In the genomic region with DNA sequence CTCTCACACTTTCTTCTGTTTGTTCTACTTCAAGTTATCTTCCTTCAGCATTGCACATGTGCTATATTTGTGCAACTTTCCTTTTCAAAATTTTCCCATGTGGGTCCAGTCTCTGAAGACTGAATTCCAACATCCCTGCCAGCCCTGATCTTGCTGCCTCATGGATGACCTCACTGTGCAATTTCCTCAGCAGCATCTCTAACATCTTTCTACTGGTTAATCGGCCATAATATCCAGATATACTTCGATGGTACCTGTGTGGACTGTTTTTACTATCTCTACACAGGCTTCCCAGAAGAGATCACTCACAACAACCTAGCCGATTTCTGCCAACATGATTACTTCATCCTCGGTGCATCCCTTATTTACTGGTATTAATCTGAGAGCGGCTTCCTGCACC, we compare ENCODE assay signal across 14 cellular contexts. TPM values are rescaled to one million over a fixed set of nuclear protein-coding genes. Genes with fewer than 3 reads are reported as not detected.
DNase-seq lines count a peak whose midpoint lies in the region; TF ChIP-seq lines count a peak whose summit lies in the region.
"Had no signal": no experiment of that assay in that cellular context is flagged by ENCODE, and none has a peak within 500 bp of the region (broad histone marks: within the 10 kb centered on the region; RNA-seq: fewer than 3 reads in every experiment).

No MANE protein-coding gene starts in this region.

- H3K23ac ChIP-seq in trophoblast cell (ENCODE audit: low read length): no peak overlapping the region

- H3K14ac ChIP-seq in trophoblast cell (ENCODE audit: low read length): no peak overlapping the region

- no peak overlapping the region for H3K9ac ChIP-seq in trophoblast cell (ENCODE audit: low read length)

- no CpG with 5 or more reads among the region's 5 CpGs for WGBS in trophoblast cell (ENCODE audit: extremely low coverage, insufficient coverage, insufficient read length)

- no peak overlapping the region for H4K12ac ChIP-seq in trophoblast cell (ENCODE audit: low read depth, low read length)

- H2BK5ac ChIP-seq in trophoblast cell (ENCODE audit: low read depth, low read length, poor library complexity): no peak overlapping the region

- no peak for TF ChIP-seq CTCF in WI38 (IDR thresholded peaks at IDR 0.05; ENCODE audit: low read depth, low read length)

- no peak overlapping the region for H3K4me2 ChIP-seq in trophoblast cell (ENCODE audit: low read length)

- no peaks in the 10 kb centered on the region for H3K36me3 ChIP-seq in trophoblast cell (ENCODE audit: control insufficient read depth in 1 of 2, insufficient read depth in 2 of 2, low read length in 2 of 2)
- H3K36me3 ChIP-seq: pancreas, tibial artery had no signal

- no peaks in the 10 kb centered on the region for H3K79me1 ChIP-seq in trophoblast cell (ENCODE audit: low read length)

- no peaks in the 10 kb centered on the region for H3K79me2 ChIP-seq in trophoblast cell (ENCODE audit: control insufficient read depth, insufficient read depth, low read length, poor library complexity)

- no peak overlapping the region for H4K91ac ChIP-seq in trophoblast cell (ENCODE audit: low read depth, low read length)

- H3K4ac ChIP-seq in trophoblast cell (ENCODE audit: low read depth, low read length): no peak overlapping the region

- no peaks in the 10 kb centered on the region for H3K9me3 ChIP-seq in trophoblast cell (ENCODE audit: insufficient read depth, low read depth, low read length)
- H3K9me3 ChIP-seq: pancreas, tibial artery had no signal

- H3K4me1 ChIP-seq in trophoblast cell (ENCODE audit: control insufficient read depth in 1 of 2, insufficient read depth in 2 of 2, low read length in 2 of 2): no peaks in the 10 kb centered on the region
- H3K4me1 ChIP-seq: pancreas, tibial artery had no signal

- no peaks in the 10 kb centered on the region for H3K27me3 ChIP-seq in trophoblast cell (ENCODE audit: insufficient read depth, low read length)
- H3K27me3 ChIP-seq: pancreas, tibial artery had no signal

- no peak overlapping the region for H2BK12ac ChIP-seq in trophoblast cell (ENCODE audit: low read length)

- no peak overlapping the region for H3K27ac ChIP-seq in trophoblast cell (ENCODE audit: low read depth, low read length)
- H3K27ac ChIP-seq: pancreas, tibial artery had no signal

- H4K8ac ChIP-seq in trophoblast cell (ENCODE audit: low read depth, low read length): no peak overlapping the region

- H2BK120ac ChIP-seq in trophoblast cell (ENCODE audit: insufficient read depth, low read length, poor library complexity): no peak overlapping the region

- no peak overlapping the region for H2AFZ ChIP-seq in trophoblast cell (ENCODE audit: insufficient read depth, low read length, poor library complexity)

- H3K4me3 ChIP-seq in WI38 (ENCODE audit: low read depth, low read length): peak overlapping the region; percentile 60
- no peak overlapping the region for H3K4me3 ChIP-seq in trophoblast cell (ENCODE audit: low read depth, low read length)
- H3K4me3 ChIP-seq: GM12878, pancreas had no signal

- DNase-seq in NCI-H345 (lab: John Stamatoyannopoulos, UW) (peak; percentile 11), NCI-H345 treated with DMSO at 0.1 percent for 48 hours (lab: John Stamatoyannopoulos, UW; ENCODE audit: unreplicated experiment) (no peak), M059J (ENCODE audit: low read depth) (peak; percentile 56), trophoblast cell (peak; percentile 7 to 69), NCI-H1694 (lab: John Stamatoyannopoulos, UW) (no peak), UCSD-AML1 (lab: John Stamatoyannopoulos, UW; ENCODE audit: unreplicated experiment) (no peak)
- DNase-seq in activated CD4-positive, alpha-beta T cell treated with anti-CD3 and anti-CD28 coated beads for 1 hour: no peak
- DNase-seq: activated CD4-positive, alpha-beta T cell treated with anti-CD3 and anti-CD28 coated beads for 48 hours; activated T-cell treated with anti-CD3 and anti-CD28 coated beads, Interleukin-2, amount 50 U/mL, for 72 hours; foreskin melanocyte; pancreas; tibial artery had no signal

- no peak overlapping the region for H2AK5ac ChIP-seq in trophoblast cell (ENCODE audit: low read length)

- H3K18ac ChIP-seq in trophoblast cell (ENCODE audit: low read length): no peak overlapping the region

RNA-seq across cellular contexts. Expression of a gene that starts 41.5 kb away (rescaled TPM):
- 23.0 and 31.0 TPM in 2 replicates for total RNA-seq in M059J (2014; rRNA removed; shearing (Covaris generic))
- 0.11 and 0.21 TPM in 2 replicates for polyA plus RNA-seq in trophoblast cell (2013)
- total RNA-seq: activated T-cell treated with anti-CD3 and anti-CD28 coated beads, Interleukin-2, amount 50 U/mL, for 72 hours had no signal

Comparison
In these comparisons a context has a peak if more than half of its experiments do, and no peak if none do; other contexts are left out.
1. DNase-seq: peak in NCI-H345 (single experiment), M059J (single experiment) and trophoblast cell (2 of 2); none in NCI-H345 treated with DMSO at 0.1 percent for 48 hours (single experiment), NCI-H1694 (single experiment), activated CD4-positive, alpha-beta T cell treated with anti-CD3 and anti-CD28 coated beads for 1 hour (single experiment) and UCSD-AML1 (single experiment).